Comparison of ENCODE assay signal across 10 cellular contexts in genomic region chr20:63177785-63178444, GRCh38. TPM values are rescaled to one million over a fixed set of nuclear protein-coding genes. Genes with fewer than 3 reads are reported as not detected.
A peak's percentile ranks its signal among the peaks of the same experiment; 100 is the strongest.
DNase-seq lines count a peak whose midpoint lies in the region; ATAC-seq and FAIRE-seq lines count a peak whose summit lies in the region.
"Had no signal": no experiment of that assay in that cellular context is flagged by ENCODE, and none has a peak within 500 bp of the region (broad histone marks: within the 10 kb centered on the region; RNA-seq: fewer than 3 reads in every experiment).

No MANE protein-coding gene starts in this region.

- H3K4me1 ChIP-seq in iPS-20b (ENCODE audit: insufficient read depth, low read length) = peaks cover 21% of the 10 kb centered on the region; the same call in 1 of the 2 replicates

- no peaks in the 10 kb centered on the region for H3K9me3 ChIP-seq in iPS-20b (ENCODE audit: insufficient read depth, low read depth, low read length)

- peak overlapping the region; percentile 67 for H3K4me3 Mint-ChIP-seq in activated naive CD8-positive, alpha-beta T cell
- no peak overlapping the region for H3K4me3 Mint-ChIP-seq in activated naive CD8-positive, alpha-beta T cell treated with anti-CD3 and anti-CD28 coated beads for 36 hours
- H3K4me3 Mint-ChIP-seq in activated T-cell treated with anti-CD3 and anti-CD28 coated beads, Interleukin-2, amount 50 U/mL, for 72 hours = peak overlapping the region; percentile 64 to 74
- H3K4me3 Mint-ChIP-seq in stimulated activated naive B cell treated with anti-CD40 and anti-IgM and Interleukin-4, amounts not matched to agents 10 μg/mL and 1 μg/mL and 100 μg/mL, for 72 hours = peak overlapping the region; percentile 75 to 82

- H3K4me1 Mint-ChIP-seq in activated naive CD8-positive, alpha-beta T cell (ENCODE audit: low read depth) = peaks cover 12% of the 10 kb centered on the region
- peaks cover 10% of the 10 kb centered on the region for H3K4me1 Mint-ChIP-seq in activated naive CD8-positive, alpha-beta T cell treated with anti-CD3 and anti-CD28 coated beads for 36 hours
- peaks cover 9% of the 10 kb centered on the region for H3K4me1 Mint-ChIP-seq in activated T-cell treated with anti-CD3 and anti-CD28 coated beads, Interleukin-2, amount 50 U/mL, for 72 hours (ENCODE audit: low read depth)
- H3K4me1 Mint-ChIP-seq in stimulated activated naive B cell treated with anti-CD40 and anti-IgM and Interleukin-4, amounts not matched to agents 10 μg/mL and 1 μg/mL and 100 μg/mL, for 72 hours = peaks cover 19 to 57% of the 10 kb centered on the region in 2 donors

- FAIRE-seq in urothelium cell line (lab: Jason Lieb, UNC) = no peak
- FAIRE-seq: bronchial epithelial cell had no signal

- H3K27ac Mint-ChIP-seq in activated naive CD8-positive, alpha-beta T cell = no peak overlapping the region
- H3K27ac Mint-ChIP-seq in activated naive CD8-positive, alpha-beta T cell treated with anti-CD3 and anti-CD28 coated beads for 36 hours = no peak overlapping the region
- no peak overlapping the region for H3K27ac Mint-ChIP-seq in activated T-cell treated with anti-CD3 and anti-CD28 coated beads, Interleukin-2, amount 50 U/mL, for 72 hours
- H3K27ac Mint-ChIP-seq in stimulated activated naive B cell treated with anti-CD40 and anti-IgM and Interleukin-4, amounts not matched to agents 10 μg/mL and 1 μg/mL and 100 μg/mL, for 72 hours = no peak overlapping the region

- H3K9me3 Mint-ChIP-seq in activated naive CD8-positive, alpha-beta T cell (ENCODE audit: low read depth) = no peaks in the 10 kb centered on the region
- no peaks in the 10 kb centered on the region for H3K9me3 Mint-ChIP-seq in activated naive CD8-positive, alpha-beta T cell treated with anti-CD3 and anti-CD28 coated beads for 36 hours
- H3K9me3 Mint-ChIP-seq in activated T-cell treated with anti-CD3 and anti-CD28 coated beads, Interleukin-2, amount 50 U/mL, for 72 hours = no peaks in the 10 kb centered on the region
- H3K9me3 Mint-ChIP-seq in stimulated activated naive B cell treated with anti-CD40 and anti-IgM and Interleukin-4, amounts not matched to agents 10 μg/mL and 1 μg/mL and 100 μg/mL, for 72 hours = no peaks in the 10 kb centered on the region

- peaks cover 77% of the 10 kb centered on the region for H3K27me3 ChIP-seq in iPS-20b (ENCODE audit: insufficient read depth, low read length)

- DNase-seq in activated naive CD8-positive, alpha-beta T cell treated with anti-CD3 and anti-CD28 coated beads for 36 hours = no peak
- DNase-seq in activated T-cell treated with anti-CD3 and anti-CD28 coated beads, Interleukin-2, amount 50 U/mL, for 72 hours = no peak
- DNase-seq in stimulated activated naive B cell treated with anti-CD40 and anti-IgM and Interleukin-4, amounts not matched to agents 10 μg/mL and 1 μg/mL and 100 μg/mL, for 72 hours = no peak
- DNase-seq in iPS-NIHi11 (ENCODE audit: low spot score) (no peak), urothelium cell line (ENCODE audit: low spot score) (no peak)

- H3K9ac ChIP-seq in iPS-20b (ENCODE audit: low read depth, low read length) = peak overlapping the region; percentile 73; the same call in 1 of the 2 replicates

- H3K4me3 ChIP-seq in iPS-20b (ENCODE audit: low read length) = peak overlapping the region; percentile 67

- H3K27ac ChIP-seq in iPS-20b (ENCODE audit: low read length) = no peak overlapping the region

- H3K36me3 ChIP-seq in iPS-20b (ENCODE audit: insufficient read depth, low read depth, low read length) = no peaks in the 10 kb centered on the region

- H3K36me3 Mint-ChIP-seq in activated naive CD8-positive, alpha-beta T cell = no peaks in the 10 kb centered on the region
- H3K36me3 Mint-ChIP-seq in activated naive CD8-positive, alpha-beta T cell treated with anti-CD3 and anti-CD28 coated beads for 36 hours = no peaks in the 10 kb centered on the region
- H3K36me3 Mint-ChIP-seq in activated T-cell treated with anti-CD3 and anti-CD28 coated beads, Interleukin-2, amount 50 U/mL, for 72 hours (ENCODE audit: insufficient read depth in 2 of 2) = no peaks in the 10 kb centered on the region
- H3K36me3 Mint-ChIP-seq in stimulated activated naive B cell treated with anti-CD40 and anti-IgM and Interleukin-4, amounts not matched to agents 10 μg/mL and 1 μg/mL and 100 μg/mL, for 72 hours = peaks cover 3% of the 10 kb centered on the region in 2 donors

- ATAC-seq in activated T-cell treated with anti-CD3 and anti-CD28 coated beads, Interleukin-2, amount 50 U/mL, for 72 hours (replicated peaks in 1 of 2) = no peak
- no peak for ATAC-seq in stimulated activated naive B cell treated with anti-CD40 and anti-IgM and Interleukin-4, amounts not matched to agents 10 μg/mL and 1 μg/mL and 100 μg/mL, for 72 hours (replicated peaks)
- no peak for ATAC-seq in HG02588 (IDR thresholded peaks at IDR 0.05; ENCODE audit: unreplicated experiment)

- H3K27me3 Mint-ChIP-seq in activated naive CD8-positive, alpha-beta T cell = peaks cover 10% of the 10 kb centered on the region
- H3K27me3 Mint-ChIP-seq in activated naive CD8-positive, alpha-beta T cell treated with anti-CD3 and anti-CD28 coated beads for 36 hours = peaks cover 69% of the 10 kb centered on the region
- peaks cover 32% of the 10 kb centered on the region for H3K27me3 Mint-ChIP-seq in activated T-cell treated with anti-CD3 and anti-CD28 coated beads, Interleukin-2, amount 50 U/mL, for 72 hours (ENCODE audit: low read depth)
- H3K27me3 Mint-ChIP-seq in stimulated activated naive B cell treated with anti-CD40 and anti-IgM and Interleukin-4, amounts not matched to agents 10 μg/mL and 1 μg/mL and 100 μg/mL, for 72 hours = peaks cover 67 to 88% of the 10 kb centered on the region in 2 donors

RNA-seq across cellular contexts. Expression of gene YTHDF1, which starts 38.0 kb away (rescaled TPM):
- 10 to 100 TPM; 47.4 to 48.3 TPM for total RNA-seq in activated naive CD8-positive, alpha-beta T cell treated with anti-CD3 and anti-CD28 coated beads for 36 hours
- 10 to 100 TPM; 39.1 to 43.2 TPM for total RNA-seq in activated T-cell treated with anti-CD3 and anti-CD28 coated beads, Interleukin-2, amount 50 U/mL, for 72 hours

RNA-seq across cellular contexts. Expression of gene BIRC7, which starts 57.8 kb away (rescaled TPM):
- total RNA-seq in activated naive CD8-positive, alpha-beta T cell treated with anti-CD3 and anti-CD28 coated beads for 36 hours = under 1 TPM; 0.23 to 0.34 TPM
- under 1 TPM in 1 of 2 donors, not detected in 1; 0.74 TPM for total RNA-seq in activated T-cell treated with anti-CD3 and anti-CD28 coated beads, Interleukin-2, amount 50 U/mL, for 72 hours
- total RNA-seq: activated CD8-positive, alpha-beta memory T cell treated with anti-CD3 and anti-CD28 coated beads for 36 hours; bronchial epithelial cell had no signal
